In the genomic region with DNA sequence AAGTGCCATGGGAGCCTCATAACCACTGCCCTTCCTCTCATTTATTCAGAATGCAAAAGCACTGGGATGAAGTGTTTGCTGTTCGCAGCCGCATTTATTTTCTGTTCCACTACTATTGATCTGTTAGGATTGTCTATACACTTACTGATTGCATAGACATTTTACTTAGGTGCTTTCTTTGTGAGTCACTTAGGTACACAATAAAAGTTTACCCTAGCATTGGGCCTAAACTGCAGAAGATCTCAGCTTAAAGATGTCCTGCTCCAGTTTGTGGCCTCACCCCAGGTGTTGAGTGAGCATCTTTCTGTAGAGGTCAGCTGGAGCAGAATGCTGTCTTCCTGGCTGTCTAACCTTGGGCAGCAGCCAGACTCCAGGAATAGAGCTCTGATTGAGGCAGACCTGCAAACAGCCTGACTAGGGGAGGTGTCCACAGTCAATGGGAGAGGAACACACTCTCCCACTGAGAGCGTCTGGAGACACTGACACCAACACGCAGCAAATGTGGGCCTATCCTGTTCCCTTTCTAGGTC, we compare ENCODE assay signal across 1 cellular context.
TF ChIP-seq lines count a peak whose summit lies in the region.

No MANE protein-coding gene starts in this region.

TF ChIP-seq in HepG2, 621 proteins besides CTCF, POLR2A, EP300 and RAD21 (continued from another document and continues in another):
- TF ChIP-seq, protein P1, sequence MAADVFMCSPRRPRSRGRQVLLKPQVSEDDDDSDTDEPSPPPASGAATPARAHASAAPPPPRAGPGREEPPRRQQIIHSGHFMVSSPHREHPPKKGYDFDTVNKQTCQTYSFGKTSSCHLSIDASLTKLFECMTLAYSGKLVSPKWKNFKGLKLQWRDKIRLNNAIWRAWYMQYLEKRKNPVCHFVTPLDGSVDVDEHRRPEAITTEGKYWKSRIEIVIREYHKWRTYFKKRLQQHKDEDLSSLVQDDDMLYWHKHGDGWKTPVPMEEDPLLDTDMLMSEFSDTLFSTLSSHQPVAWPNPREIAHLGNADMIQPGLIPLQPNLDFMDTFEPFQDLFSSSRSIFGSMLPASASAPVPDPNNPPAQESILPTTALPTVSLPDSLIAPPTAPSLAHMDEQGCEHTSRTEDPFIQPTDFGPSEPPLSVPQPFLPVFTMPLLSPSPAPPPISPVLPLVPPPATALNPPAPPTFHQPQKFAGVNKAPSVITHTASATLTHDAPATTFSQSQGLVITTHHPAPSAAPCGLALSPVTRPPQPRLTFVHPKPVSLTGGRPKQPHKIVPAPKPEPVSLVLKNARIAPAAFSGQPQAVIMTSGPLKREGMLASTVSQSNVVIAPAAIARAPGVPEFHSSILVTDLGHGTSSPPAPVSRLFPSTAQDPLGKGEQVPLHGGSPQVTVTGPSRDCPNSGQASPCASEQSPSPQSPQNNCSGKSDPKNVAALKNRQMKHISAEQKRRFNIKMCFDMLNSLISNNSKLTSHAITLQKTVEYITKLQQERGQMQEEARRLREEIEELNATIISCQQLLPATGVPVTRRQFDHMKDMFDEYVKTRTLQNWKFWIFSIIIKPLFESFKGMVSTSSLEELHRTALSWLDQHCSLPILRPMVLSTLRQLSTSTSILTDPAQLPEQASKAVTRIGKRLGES (CRISPR knock-in tag; IDR thresholded peaks at IDR 0.05; ENCODE audit: borderline replicate concordance) = no peak
- TF ChIP-seq ZNF260 (CRISPR knock-in tag; IDR thresholded peaks at IDR 0.05; ENCODE audit: borderline replicate concordance, low read depth) (no peak), SP1 (IDR thresholded peaks at IDR 0.05) (no peak), SP1 (CRISPR knock-in tag; IDR thresholded peaks at IDR 0.05) (no peak), SNAPC4 (CRISPR knock-in tag; IDR thresholded peaks at IDR 0.05) (no peak), HDAC2 (CRISPR knock-in tag; IDR thresholded peaks at IDR 0.05) (peak; percentile 91), SMAD1 (CRISPR knock-in tag; IDR thresholded peaks at IDR 0.05; ENCODE audit: borderline replicate concordance, low read depth) (0 out of 2 replicates have a peak, but pooled peaks have one; percentile 35), POGZ (CRISPR knock-in tag; IDR thresholded peaks at IDR 0.05) (peak; percentile 67), ZC3H4 (CRISPR knock-in tag; IDR thresholded peaks at IDR 0.05; ENCODE audit: borderline replicate concordance) (no peak), ZNF431 (CRISPR knock-in tag; IDR thresholded peaks at IDR 0.05; ENCODE audit: borderline replicate concordance, low read depth) (no peak), SNRNP70 (IDR thresholded peaks at IDR 0.05; ENCODE audit: low read depth, low read length) (no peak), ZNF432 (CRISPR knock-in tag; IDR thresholded peaks at IDR 0.05; ENCODE audit: borderline replicate concordance) (no peak), ZSCAN29 (CRISPR knock-in tag; conservative IDR thresholded peaks at IDR 0.05) (peak; percentile 99), ZNF256 (CRISPR knock-in tag; conservative IDR thresholded peaks at IDR 0.05) (no peak), ZNF234 (CRISPR knock-in tag; conservative IDR thresholded peaks at IDR 0.05) (no peak), XRCC5 (optimal IDR thresholded peaks at IDR 0.05; ENCODE audit: low read length) (no peak), PAXIP1 (CRISPR knock-in tag; conservative IDR thresholded peaks at IDR 0.05) (peak; percentile 91), PAX8 (CRISPR knock-in tag; IDR thresholded peaks at IDR 0.05; ENCODE audit: borderline replicate concordance) (no peak), ZNF124 (CRISPR knock-in tag; IDR thresholded peaks at IDR 0.05) (no peak), DNMT3B (CRISPR knock-in tag; conservative IDR thresholded peaks at IDR 0.05) (0 out of 2 replicates have a peak, but pooled peaks have one; percentile 49), ZNF101 (CRISPR knock-in tag; IDR thresholded peaks at IDR 0.05; ENCODE audit: borderline replicate concordance, low read depth) (no peak), ZNF768 (CRISPR knock-in tag; IDR thresholded peaks at IDR 0.05) (no peak), ZNF7 (CRISPR knock-in tag; IDR thresholded peaks at IDR 0.05) (no peak), TCF7L2 (IDR thresholded peaks at IDR 0.05; ENCODE audit: low read depth, low read length) (no peak), MXI1 (IDR thresholded peaks at IDR 0.05; ENCODE audit: borderline replicate concordance, low read depth, low read length) (no peak), KDM5A (IDR thresholded peaks at IDR 0.05; ENCODE audit: borderline replicate concordance, low read length) (no peak)
- TF ChIP-seq, protein P2, sequence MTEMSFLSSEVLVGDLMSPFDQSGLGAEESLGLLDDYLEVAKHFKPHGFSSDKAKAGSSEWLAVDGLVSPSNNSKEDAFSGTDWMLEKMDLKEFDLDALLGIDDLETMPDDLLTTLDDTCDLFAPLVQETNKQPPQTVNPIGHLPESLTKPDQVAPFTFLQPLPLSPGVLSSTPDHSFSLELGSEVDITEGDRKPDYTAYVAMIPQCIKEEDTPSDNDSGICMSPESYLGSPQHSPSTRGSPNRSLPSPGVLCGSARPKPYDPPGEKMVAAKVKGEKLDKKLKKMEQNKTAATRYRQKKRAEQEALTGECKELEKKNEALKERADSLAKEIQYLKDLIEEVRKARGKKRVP (CRISPR knock-in tag; IDR thresholded peaks at IDR 0.05) = peak in 1 of 2 experiments; percentile 79; a peak in 2 of 4 replicates
- TF ChIP-seq, protein P3, sequence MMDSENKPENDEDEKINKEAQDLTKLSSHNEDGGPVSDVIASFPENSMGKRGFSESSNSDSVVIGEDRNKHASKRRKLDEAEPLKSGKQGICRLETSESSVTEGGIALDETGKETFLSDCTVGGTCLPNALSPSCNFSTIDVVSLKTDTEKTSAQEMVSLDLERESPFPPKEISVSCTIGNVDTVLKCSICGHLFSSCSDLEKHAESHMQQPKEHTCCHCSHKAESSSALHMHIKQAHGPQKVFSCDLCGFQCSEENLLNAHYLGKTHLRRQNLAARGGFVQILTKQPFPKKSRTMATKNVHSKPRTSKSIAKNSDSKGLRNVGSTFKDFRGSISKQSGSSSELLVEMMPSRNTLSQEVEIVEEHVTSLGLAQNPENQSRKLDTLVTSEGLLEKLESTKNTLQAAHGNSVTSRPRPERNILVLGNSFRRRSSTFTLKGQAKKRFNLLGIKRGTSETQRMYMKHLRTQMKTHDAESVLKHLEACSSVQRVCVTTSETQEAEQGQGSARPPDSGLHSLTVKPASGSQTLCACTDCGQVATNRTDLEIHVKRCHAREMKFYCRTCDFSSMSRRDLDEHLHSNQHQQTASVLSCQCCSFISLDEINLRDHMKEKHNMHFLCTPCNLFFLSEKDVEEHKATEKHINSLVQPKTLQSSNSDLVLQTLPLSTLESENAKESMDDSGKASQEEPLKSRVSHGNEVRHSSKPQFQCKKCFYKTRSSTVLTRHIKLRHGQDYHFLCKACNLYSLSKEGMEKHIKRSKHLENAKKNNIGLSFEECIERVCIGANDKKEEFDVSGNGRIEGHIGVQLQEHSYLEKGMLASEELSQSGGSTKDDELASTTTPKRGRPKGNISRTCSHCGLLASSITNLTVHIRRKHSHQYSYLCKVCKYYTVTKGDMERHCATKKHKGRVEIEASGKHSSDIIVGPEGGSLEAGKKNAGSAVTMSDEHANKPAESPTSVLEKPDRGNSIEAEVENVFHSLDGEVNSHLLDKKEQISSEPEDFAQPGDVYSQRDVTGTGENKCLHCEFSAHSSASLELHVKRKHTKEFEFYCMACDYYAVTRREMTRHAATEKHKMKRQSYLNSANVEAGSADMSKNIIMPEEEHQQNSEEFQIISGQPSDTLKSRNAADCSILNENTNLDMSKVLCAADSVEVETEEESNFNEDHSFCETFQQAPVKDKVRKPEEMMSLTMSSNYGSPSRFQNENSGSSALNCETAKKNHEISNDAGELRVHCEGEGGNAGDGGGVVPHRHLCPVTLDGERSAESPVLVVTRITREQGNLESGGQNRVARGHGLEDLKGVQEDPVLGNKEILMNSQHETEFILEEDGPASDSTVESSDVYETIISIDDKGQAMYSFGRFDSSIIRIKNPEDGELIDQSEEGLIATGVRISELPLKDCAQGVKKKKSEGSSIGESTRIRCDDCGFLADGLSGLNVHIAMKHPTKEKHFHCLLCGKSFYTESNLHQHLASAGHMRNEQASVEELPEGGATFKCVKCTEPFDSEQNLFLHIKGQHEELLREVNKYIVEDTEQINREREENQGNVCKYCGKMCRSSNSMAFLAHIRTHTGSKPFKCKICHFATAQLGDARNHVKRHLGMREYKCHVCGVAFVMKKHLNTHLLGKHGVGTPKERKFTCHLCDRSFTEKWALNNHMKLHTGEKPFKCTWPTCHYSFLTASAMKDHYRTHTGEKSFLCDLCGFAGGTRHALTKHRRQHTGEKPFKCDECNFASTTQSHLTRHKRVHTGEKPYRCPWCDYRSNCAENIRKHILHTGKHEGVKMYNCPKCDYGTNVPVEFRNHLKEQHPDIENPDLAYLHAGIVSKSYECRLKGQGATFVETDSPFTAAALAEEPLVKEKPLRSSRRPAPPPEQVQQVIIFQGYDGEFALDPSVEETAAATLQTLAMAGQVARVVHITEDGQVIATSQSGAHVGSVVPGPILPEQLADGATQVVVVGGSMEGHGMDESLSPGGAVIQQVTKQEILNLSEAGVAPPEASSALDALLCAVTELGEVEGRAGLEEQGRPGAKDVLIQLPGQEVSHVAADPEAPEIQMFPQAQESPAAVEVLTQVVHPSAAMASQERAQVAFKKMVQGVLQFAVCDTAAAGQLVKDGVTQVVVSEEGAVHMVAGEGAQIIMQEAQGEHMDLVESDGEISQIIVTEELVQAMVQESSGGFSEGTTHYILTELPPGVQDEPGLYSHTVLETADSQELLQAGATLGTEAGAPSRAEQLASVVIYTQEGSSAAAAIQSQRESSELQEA (CRISPR knock-in tag; IDR thresholded peaks at IDR 0.05; ENCODE audit: not compliant biosample characterization) = no peak
- TF ChIP-seq, protein P4, sequence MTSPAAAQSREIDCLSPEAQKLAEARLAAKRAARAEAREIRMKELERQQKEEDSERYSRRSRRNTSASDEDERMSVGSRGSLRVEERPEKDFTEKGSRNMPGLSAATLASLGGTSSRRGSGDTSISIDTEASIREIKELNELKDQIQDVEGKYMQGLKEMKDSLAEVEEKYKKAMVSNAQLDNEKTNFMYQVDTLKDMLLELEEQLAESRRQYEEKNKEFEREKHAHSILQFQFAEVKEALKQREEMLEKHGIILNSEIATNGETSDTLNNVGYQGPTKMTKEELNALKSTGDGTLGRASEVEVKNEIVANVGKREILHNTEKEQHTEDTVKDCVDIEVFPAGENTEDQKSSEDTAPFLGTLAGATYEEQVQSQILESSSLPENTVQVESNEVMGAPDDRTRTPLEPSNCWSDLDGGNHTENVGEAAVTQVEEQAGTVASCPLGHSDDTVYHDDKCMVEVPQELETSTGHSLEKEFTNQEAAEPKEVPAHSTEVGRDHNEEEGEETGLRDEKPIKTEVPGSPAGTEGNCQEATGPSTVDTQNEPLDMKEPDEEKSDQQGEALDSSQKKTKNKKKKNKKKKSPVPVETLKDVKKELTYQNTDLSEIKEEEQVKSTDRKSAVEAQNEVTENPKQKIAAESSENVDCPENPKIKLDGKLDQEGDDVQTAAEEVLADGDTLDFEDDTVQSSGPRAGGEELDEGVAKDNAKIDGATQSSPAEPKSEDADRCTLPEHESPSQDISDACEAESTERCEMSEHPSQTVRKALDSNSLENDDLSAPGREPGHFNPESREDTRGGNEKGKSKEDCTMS (CRISPR knock-in tag; conservative IDR thresholded peaks at IDR 0.05) = no peak
